ENCODE assay signal across 11 cellular contexts in genomic region chr5:65203746-65204145, GRCh38.
A peak's percentile ranks its signal among the peaks of the same experiment; 100 is the strongest.
DNase-seq lines count a peak whose midpoint lies in the region; TF ChIP-seq lines count a peak whose summit lies in the region.
"Had no signal": no experiment of that assay in that cellular context is flagged by ENCODE, and none has a peak within 500 bp of the region (broad histone marks: within the 10 kb centered on the region; RNA-seq: fewer than 3 reads in every experiment).

No MANE protein-coding gene starts in this region.

- no peak overlapping the region for H2AFZ ChIP-seq in SK-N-SH (ENCODE audit: low read depth)

- WGBS in SK-N-SH (ENCODE audit: low lambda C conversion rate) = 6% methylated on average over 1 of the region's 1 CpG

- TF ChIP-seq RAD21 in SK-N-SH (IDR thresholded peaks at IDR 0.05; ENCODE audit: low read length) = no peak

- H3K27ac ChIP-seq in SK-N-SH (ENCODE audit: low read depth in 2 of 2, low read length in 1 of 2) = peak overlapping the region; percentile 39 to 99; a peak in 3 of 4 replicates
- H3K27ac ChIP-seq in coronary artery = no peak overlapping the region
- H3K27ac ChIP-seq: skin epidermis had no signal

- peaks cover 60% of the 10 kb centered on the region for H3F3A ChIP-seq in SK-N-SH (replicated peaks; ENCODE audit: insufficient read depth)

- H3K79me2 ChIP-seq in SK-N-SH (ENCODE audit: insufficient read depth) = peaks cover 27% of the 10 kb centered on the region

- H3K4me3 ChIP-seq in SK-N-SH (ENCODE audit: low read depth in 2 of 2, low read length in 1 of 2) (no peak overlapping the region), fibroblast of mammary gland (ENCODE audit: control insufficient read depth, low read depth, low read length) (no peak overlapping the region), skeletal muscle satellite cell (ENCODE audit: low read length) (no peak overlapping the region), coronary artery (no peak overlapping the region)
- H3K4me3 ChIP-seq: skin epidermis had no signal

- DNase-seq in GM04504 (ENCODE audit: low read depth) (peak; percentile 74), SK-N-SH (no peak), fibroblast of mammary gland (ENCODE audit: low read depth) (peak; percentile 94), coronary artery (ENCODE audit: low spot score) (no peak), amygdala (lab: John Stamatoyannopoulos, UW) (no peak), anterior cingulate cortex (lab: John Stamatoyannopoulos, UW) (no peak)
- DNase-seq: head of caudate nucleus, KG1, NCI-H187 treated with DMSO at 0.1 percent for 48 hours had no signal

- CTCF ChIA-PET in SK-N-SH (lab: Yijun Ruan, JAX) = no interaction called here

- no peaks in the 10 kb centered on the region for H3K9me2 ChIP-seq in SK-N-SH

- H3K4me2 ChIP-seq in SK-N-SH (no peak overlapping the region), skeletal muscle satellite cell (ENCODE audit: low read length) (no peak overlapping the region)

- TF ChIP-seq CTCF in SK-N-SH (IDR thresholded peaks at IDR 0.05) = no peak
- TF ChIP-seq CTCF in fibroblast of mammary gland (conservative IDR thresholded peaks at IDR 0.05; ENCODE audit: control insufficient read depth, insufficient read depth, low read depth, low read length) = no peak
- TF ChIP-seq CTCF in coronary artery (IDR thresholded peaks at IDR 0.05) = no peak

- no peaks in the 10 kb centered on the region for H4K20me1 ChIP-seq in SK-N-SH (ENCODE audit: insufficient read depth)

- H3K9ac ChIP-seq in SK-N-SH = peak overlapping the region; percentile 68; the same call in 1 of the 2 replicates
- peak overlapping the region; percentile 80 for H3K9ac ChIP-seq in skeletal muscle satellite cell (ENCODE audit: low read depth, low read length)

- H3K36me3 ChIP-seq in SK-N-SH (replicated peaks in 1 of 2; ENCODE audit: control insufficient read depth in 1 of 2, insufficient read depth in 2 of 2, low read length in 1 of 2) (peaks cover 0 to 38% of the 10 kb centered on the region in 2 experiments), skeletal muscle satellite cell (ENCODE audit: insufficient read depth, low read length) (peaks cover 21% of the 10 kb centered on the region)

- POLR2A ChIA-PET in SK-N-SH (lab: Yijun Ruan, JAX) = no interaction called here

- H3K27me3 ChIP-seq in SK-N-SH (ENCODE audit: insufficient read depth) = no peaks in the 10 kb centered on the region
- no peaks in the 10 kb centered on the region for H3K27me3 ChIP-seq in skeletal muscle satellite cell (ENCODE audit: control insufficient read depth, insufficient read depth, low read length)

- H3K9me3 ChIP-seq in SK-N-SH (no peaks in the 10 kb centered on the region), skeletal muscle satellite cell (replicated peaks; ENCODE audit: low read length) (no peaks in the 10 kb centered on the region)

- peaks cover 0 to 38% of the 10 kb centered on the region in 2 experiments; a peak in 3 of 4 replicates for H3K4me1 ChIP-seq in SK-N-SH (ENCODE audit: control insufficient read depth in 1 of 2, insufficient read depth in 2 of 2, low read depth in 1 of 2, low read length in 1 of 2)
- H3K4me1 ChIP-seq in skeletal muscle satellite cell (ENCODE audit: control insufficient read depth, insufficient read depth, low read length) = peaks cover 86% of the 10 kb centered on the region

- peak in 1 of 2 experiments; percentile 94; a peak in 2 of 4 replicates for TF ChIP-seq EP300 in SK-N-SH (IDR thresholded peaks at IDR 0.05; ENCODE audit: borderline replicate concordance in 1 of 2, low read depth in 1 of 2, low read length in 1 of 2)

TF ChIP-seq in SK-N-SH, 30 proteins besides CTCF, POLR2A, EP300 and RAD21 (continues in another document):
- TF ChIP-seq PBX3 (IDR thresholded peaks at IDR 0.05) (peak; percentile 78), POLR2AphosphoS5 (IDR thresholded peaks at IDR 0.05; ENCODE audit: low read depth, low read length) (no peak), RXRA (IDR thresholded peaks at IDR 0.05; ENCODE audit: borderline replicate concordance, low read depth) (peak; percentile 53; the same call in 1 of the 2 replicates), JUND (IDR thresholded peaks at IDR 0.05) (peak; percentile 87), YY1 (IDR thresholded peaks at IDR 0.05; ENCODE audit: low read depth) (no peak), RCOR1 (IDR thresholded peaks at IDR 0.05; ENCODE audit: low read length) (no peak), GATA2 (CRISPR knock-in tag; IDR thresholded peaks at IDR 0.05) (no peak), REST (IDR thresholded peaks at IDR 0.05; ENCODE audit: low read depth, low read length) (no peak), USF1 (IDR thresholded peaks at IDR 0.05; ENCODE audit: borderline replicate concordance, low read depth) (no peak), RFX5 (IDR thresholded peaks at IDR 0.05; ENCODE audit: low read length) (no peak), FOSL2 (IDR thresholded peaks at IDR 0.05; ENCODE audit: borderline replicate concordance, low read depth) (peak; percentile 92), MAX (IDR thresholded peaks at IDR 0.05; ENCODE audit: low read depth) (peak; percentile 29; the same call in 1 of the 2 replicates), TCF12 (IDR thresholded peaks at IDR 0.05) (peak; percentile 90), SMC3 (IDR thresholded peaks at IDR 0.05; ENCODE audit: low read depth, low read length) (no peak), SIN3A (IDR thresholded peaks at IDR 0.05; ENCODE audit: borderline replicate concordance, low read depth, low read length) (no peak), FOXJ3 (CRISPR knock-in tag; IDR thresholded peaks at IDR 0.05) (no peak), NFIC (IDR thresholded peaks at IDR 0.05; ENCODE audit: borderline replicate concordance) (peak; percentile 76; the same call in 1 of the 2 replicates), ELF1 (IDR thresholded peaks at IDR 0.05) (no peak), ZBTB33 (IDR thresholded peaks at IDR 0.05; ENCODE audit: borderline replicate concordance, low read depth) (0 out of 2 replicates have a peak, but pooled peaks have one; percentile 62), TAF1 (IDR thresholded peaks at IDR 0.05; ENCODE audit: borderline replicate concordance, low read depth, low read length) (no peak), CHD2 (IDR thresholded peaks at IDR 0.05; ENCODE audit: low read length, partially characterized antibody) (no peak)

Comparison
In these comparisons a context has a peak if more than half of its experiments do, and no peak if none do; other contexts are left out.
1. DNase-seq: peak in GM04504 (single experiment) and fibroblast of mammary gland (single experiment); none in SK-N-SH (single experiment), coronary artery (single experiment), amygdala (0 of 56) and anterior cingulate cortex (0 of 58).
2. H3K27ac ChIP-seq: peak in SK-N-SH (2 of 2); none in coronary artery (0 of 2).